ENCODE assay signal across 1 cellular context in genomic region chrX:49177338-49177833, GRCh38.
TF ChIP-seq lines count a peak whose summit lies in the region.

No MANE protein-coding gene starts in this region.

TF ChIP-seq in GM23338, 12 proteins besides CTCF, POLR2A, EP300 and RAD21 (continued from another document):
- TF ChIP-seq ZNF462 (CRISPR knock-in tag; IDR thresholded peaks at IDR 0.05): no peak
